ENCODE assay signal across 18 cellular contexts in genomic region chr6:88869263-88870023, GRCh38.
DNase-seq lines count a peak whose midpoint lies in the region; ATAC-seq and TF ChIP-seq lines count a peak whose summit lies in the region.
"Had no signal": no experiment of that assay in that cellular context is flagged by ENCODE, and none has a peak within 500 bp of the region (broad histone marks: within the 10 kb centered on the region; RNA-seq: fewer than 3 reads in every experiment).

No MANE protein-coding gene starts in this region.

- peak overlapping the region; percentile 83 for H3K27ac ChIP-seq in ACC112 (ENCODE audit: low read depth, low read length)
- peak overlapping the region; percentile 33 for H3K27ac ChIP-seq in GM23248
- H3K27ac ChIP-seq: adrenal gland, colonic mucosa, esophagus squamous epithelium, KMS-11, tibial nerve had no signal

- peaks cover 34% of the 10 kb centered on the region for H3K4me1 ChIP-seq in ACC112 (ENCODE audit: control insufficient read depth, insufficient read depth, low read length, unreplicated experiment)
- peaks cover 31% of the 10 kb centered on the region for H3K4me1 ChIP-seq in GM23248 (ENCODE audit: insufficient read depth)
- H3K4me1 ChIP-seq: colonic mucosa, esophagus squamous epithelium had no signal

- TF ChIP-seq CTCF in foreskin fibroblast (IDR thresholded peaks at IDR 0.05; ENCODE audit: low read depth, low read length): no peak

- H4K20me1 ChIP-seq in GM23248 (ENCODE audit: insufficient read depth): no peaks in the 10 kb centered on the region

- H3K36me3 ChIP-seq in ACC112 (ENCODE audit: insufficient read depth, low read length) (no peaks in the 10 kb centered on the region), GM23248 (ENCODE audit: low read depth) (no peaks in the 10 kb centered on the region)
- H3K36me3 ChIP-seq: adrenal gland, colonic mucosa, esophagus squamous epithelium, tibial nerve had no signal

- H3K9ac ChIP-seq in GM23248: peak overlapping the region; percentile 3; the same call in 1 of the 2 replicates
- H3K9ac ChIP-seq: KMS-11 had no signal

- H3K9me3 ChIP-seq in GM23248 (ENCODE audit: low read depth): no peaks in the 10 kb centered on the region
- H3K9me3 ChIP-seq: adrenal gland, colonic mucosa, esophagus squamous epithelium, tibial nerve had no signal

- H3K4me3 ChIP-seq in ACC112 (ENCODE audit: low read depth, low read length) (peak overlapping the region; percentile 0; the same call in 1 of the 2 replicates), GM23248 (0 out of 2 replicates have a peak overlapping the region, but pooled peaks have one; percentile 2), foreskin fibroblast (ENCODE audit: low read depth in 1 of 2, low read length in 2 of 2) (no peak overlapping the region)
- H3K4me3 ChIP-seq: adrenal gland, colonic mucosa, esophagus squamous epithelium, tibial nerve had no signal

- H3F3A ChIP-seq in GM23248 (ENCODE audit: insufficient read depth): peaks cover 14% of the 10 kb centered on the region; the same call in 1 of the 2 replicates

- H3K79me2 ChIP-seq in ACC112 (ENCODE audit: control insufficient read depth, insufficient read depth, low read length, unreplicated experiment) (peaks cover 4% of the 10 kb centered on the region), GM23248 (ENCODE audit: insufficient read depth) (peaks cover 6% of the 10 kb centered on the region; the same call in 1 of the 2 replicates)

- 71 to 74% methylated on average over 1 of the region's 1 CpG for WGBS in GM23248 (ENCODE audit: low coverage in 1 of 2, low lambda C conversion rate in 2 of 2, missing lambda C conversion rate in 2 of 2), 2 experiments

- H3K9me2 ChIP-seq in GM23248 (ENCODE audit: insufficient read depth): no peaks in the 10 kb centered on the region

- in situ Hi-C loops in GM23248 (cut with MboI): loop anchor here (25.0 kb wide), 1 partner anchor 932 kb away; no protein-coding TSS in a partner anchor

- H2AFZ ChIP-seq in ACC112 (ENCODE audit: low read length, unreplicated experiment) (no peak overlapping the region), GM23248 (no peak overlapping the region)

- DNase-seq in GM23248 (peak; percentile 40), SW480 (ENCODE audit: low spot score) (peak; percentile 1), foreskin fibroblast (peak; percentile 17 to 40), NCI-H146 (lab: John Stamatoyannopoulos, UW) (no peak)
- DNase-seq: activated CD4-positive, alpha-beta T cell treated with anti-CD3 and anti-CD28 coated beads for 36 hours; activated T-cell treated with anti-CD3 and anti-CD28 coated beads, Interleukin-2, amount 50 U/mL, for 48 hours; adrenal gland; colonic mucosa; DMS79; esophagus squamous epithelium; NCI-H2171 treated with DMSO at 0.1 percent for 48 hours; T-cell had no signal

- peak overlapping the region; percentile 49 for H3K4me2 ChIP-seq in GM23248 (ENCODE audit: unreplicated experiment)
- H3K4me2 ChIP-seq: KMS-11 had no signal

- no peaks in the 10 kb centered on the region for H3K27me3 ChIP-seq in ACC112 (ENCODE audit: insufficient read depth, low read length)
- no peaks in the 10 kb centered on the region for H3K27me3 ChIP-seq in GM23248 (replicated peaks; ENCODE audit: insufficient read depth)
- H3K27me3 ChIP-seq: adrenal gland, colonic mucosa, esophagus squamous epithelium, tibial nerve had no signal

- ATAC-seq in HG02623 (IDR thresholded peaks at IDR 0.05; ENCODE audit: unreplicated experiment) (no peak), HG03175 (IDR thresholded peaks at IDR 0.05; ENCODE audit: unreplicated experiment) (no peak), HG02678 (IDR thresholded peaks at IDR 0.05; ENCODE audit: unreplicated experiment) (no peak)
- ATAC-seq: activated CD4-positive, alpha-beta T cell treated with anti-CD3 and anti-CD28 coated beads for 36 hours; T-cell had no signal

Comparison
In these comparisons a context has a peak if more than half of its experiments do, and no peak if none do; other contexts are left out.
1. H3K4me3 ChIP-seq: peak in ACC112 (single experiment) and GM23248 (single experiment); none in foreskin fibroblast (0 of 2).